20 cellular contexts compared by ENCODE assay signal in the genomic region with DNA sequence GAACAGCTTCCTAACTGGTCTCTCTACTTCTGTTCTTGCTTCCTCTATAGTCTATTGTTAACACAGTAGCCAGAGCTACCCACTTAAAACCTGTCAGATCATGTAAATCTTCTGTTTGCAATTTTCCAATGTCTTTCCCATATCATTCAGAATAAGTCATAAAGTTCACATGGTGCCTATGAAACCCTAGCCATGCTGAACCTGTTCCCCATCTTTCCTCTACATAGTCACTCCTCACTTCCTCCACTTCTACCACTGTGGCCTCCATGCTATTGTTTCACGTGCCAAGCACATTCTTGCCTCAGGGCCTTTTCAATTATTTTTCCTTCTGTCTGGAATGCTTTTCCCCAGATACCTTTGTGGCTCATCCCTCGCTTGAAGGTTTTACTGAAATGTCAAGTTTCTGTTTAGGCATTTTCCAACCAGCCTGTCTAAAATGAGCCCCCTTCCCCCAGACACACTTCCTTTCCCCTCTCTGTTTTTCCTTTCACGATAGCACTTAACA.
"Had no signal": no experiment of that assay in that cellular context is flagged by ENCODE, and none has a peak within 500 bp of the region (broad histone marks: within the 10 kb centered on the region; RNA-seq: fewer than 3 reads in every experiment).

No MANE protein-coding gene starts in this region.

- DNase-seq: erythroblast; foreskin melanocyte; heart left ventricle; hippocampal formation; mammary epithelial cell; mucosa of descending colon; naive thymus-derived CD8-positive, alpha-beta T cell; posterior cingulate gyrus; spleen; stimulated activated CD4-positive, alpha-beta T cell treated with anti-CD3 and anti-CD28 coated beads, Interleukin-15, amount 100 ng/mL, for 24 hours; stimulated activated CD4-positive, alpha-beta T cell treated with anti-CD3 and anti-CD28 coated beads, Interleukin-2, amount 100 ng/mL, for 24 hours; stimulated activated CD4-positive, alpha-beta T cell treated with anti-CD3 and anti-CD28 coated beads, Interleukin-4, amount 100 ng/mL, for 4 hours; stimulated activated naive B cell treated with anti-CD40 and anti-IgM and Interleukin-4, amounts not matched to agents 10 μg/mL and 1 μg/mL and 100 μg/mL, for 72 hours; stimulated activated naive CD8-positive, alpha-beta T cell treated with anti-CD3 and anti-CD28 coated beads, Interleukin-15, amount 100 ng/mL, for 72 hours; testis had no signal

- H3K4me3 Mint-ChIP-seq: dendritic cell treated with granulocyte-macrophage colony-stimulating factor and Interleukin-4, amounts not matched to agents 40 ng/mL and 50 ng/mL, for 4 days; naive thymus-derived CD8-positive, alpha-beta T cell; stimulated activated naive B cell treated with anti-CD40 and anti-IgM and Interleukin-4, amounts not matched to agents 10 μg/mL and 1 μg/mL and 100 μg/mL, for 72 hours; stimulated activated naive CD8-positive, alpha-beta T cell treated with anti-CD3 and anti-CD28 coated beads, Interleukin-15, amount 100 ng/mL, for 72 hours had no signal

- H3K36me3 Mint-ChIP-seq: naive thymus-derived CD8-positive, alpha-beta T cell had no signal

- H3K4me1 ChIP-seq: testis, tibial nerve had no signal

- H3K27ac ChIP-seq: heart left ventricle, spleen, testis, tibial nerve had no signal

- H3K27me3 Mint-ChIP-seq: dendritic cell treated with granulocyte-macrophage colony-stimulating factor and Interleukin-4, amounts not matched to agents 40 ng/mL and 50 ng/mL, for 4 days; naive thymus-derived CD8-positive, alpha-beta T cell; stimulated activated naive B cell treated with anti-CD40 and anti-IgM and Interleukin-4, amounts not matched to agents 10 μg/mL and 1 μg/mL and 100 μg/mL, for 72 hours; stimulated activated naive CD8-positive, alpha-beta T cell treated with anti-CD3 and anti-CD28 coated beads, Interleukin-15, amount 100 ng/mL, for 72 hours had no signal

- H3K4me3 ChIP-seq: heart left ventricle, mucosa of descending colon, spleen, testis, tibial nerve had no signal

- FAIRE-seq: colon had no signal

- ATAC-seq: heart left ventricle; left lobe of liver; mucosa of descending colon; naive thymus-derived CD8-positive, alpha-beta T cell; sciatic nerve; stimulated activated naive B cell treated with anti-CD40 and anti-IgM and Interleukin-4, amounts not matched to agents 10 μg/mL and 1 μg/mL and 100 μg/mL, for 72 hours; stimulated activated naive CD8-positive, alpha-beta T cell treated with anti-CD3 and anti-CD28 coated beads, Interleukin-15, amount 100 ng/mL, for 72 hours had no signal

- H3K27me3 ChIP-seq: heart left ventricle, spleen, testis, tibial nerve had no signal

- H3K36me3 ChIP-seq: heart left ventricle, spleen, tibial nerve had no signal

- H3K9me3 ChIP-seq: heart left ventricle, mucosa of descending colon, spleen, testis, tibial nerve had no signal

- H3K27ac Mint-ChIP-seq: dendritic cell treated with granulocyte-macrophage colony-stimulating factor and Interleukin-4, amounts not matched to agents 40 ng/mL and 50 ng/mL, for 4 days; naive thymus-derived CD8-positive, alpha-beta T cell; stimulated activated naive B cell treated with anti-CD40 and anti-IgM and Interleukin-4, amounts not matched to agents 10 μg/mL and 1 μg/mL and 100 μg/mL, for 72 hours; stimulated activated naive CD8-positive, alpha-beta T cell treated with anti-CD3 and anti-CD28 coated beads, Interleukin-15, amount 100 ng/mL, for 72 hours had no signal

- H3K9me3 Mint-ChIP-seq: dendritic cell treated with granulocyte-macrophage colony-stimulating factor and Interleukin-4, amounts not matched to agents 40 ng/mL and 50 ng/mL, for 4 days had no signal
